In the genomic region with DNA sequence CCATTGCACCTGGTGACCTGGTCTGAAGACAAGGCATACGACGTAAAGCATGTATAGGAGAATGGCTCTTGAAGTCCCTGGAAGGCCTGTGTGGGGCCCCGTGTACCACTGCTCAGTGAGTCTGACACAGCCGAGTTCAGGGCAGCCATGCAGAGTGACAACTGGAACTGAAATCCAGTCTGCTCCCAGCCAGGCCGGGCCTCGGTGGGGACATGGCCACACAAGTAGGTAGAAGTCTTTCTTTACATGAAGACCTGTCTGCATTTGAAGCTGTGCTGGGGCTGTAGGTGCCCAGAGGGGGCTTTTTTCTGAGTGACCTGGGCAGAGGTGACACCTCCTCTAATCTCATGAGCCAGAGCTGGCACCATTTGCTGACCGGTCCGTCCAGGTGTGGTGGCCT, we compare ENCODE assay signal across 31 cellular contexts. TPM values are rescaled to one million over a fixed set of nuclear protein-coding genes. Genes with fewer than 3 reads are reported as not detected.
A peak's percentile ranks its signal among the peaks of the same experiment; 100 is the strongest.
DNase-seq lines count a peak whose midpoint lies in the region; ATAC-seq and TF ChIP-seq lines count a peak whose summit lies in the region.
"Had no signal": no experiment of that assay in that cellular context is flagged by ENCODE, and none has a peak within 500 bp of the region (broad histone marks: within the 10 kb centered on the region; RNA-seq: fewer than 3 reads in every experiment).

No MANE protein-coding gene starts in this region.

- TF ChIP-seq RAD21 in SK-N-SH (IDR thresholded peaks at IDR 0.05; ENCODE audit: low read length), result no peak

- no peak for TF ChIP-seq POLR2A in tibial nerve (IDR thresholded peaks at IDR 0.05)

- no peaks in the 10 kb centered on the region for H3K27me3 ChIP-seq in left ventricle myocardium inferior (ENCODE audit: low read depth)
- no peaks in the 10 kb centered on the region for H3K27me3 ChIP-seq in tibial nerve
- no peaks in the 10 kb centered on the region for H3K27me3 ChIP-seq in SK-N-SH (ENCODE audit: insufficient read depth)
- H3K27me3 ChIP-seq: BE2C, MG63 had no signal

- H3K36me3 ChIP-seq in left ventricle myocardium inferior, result peaks cover 46% of the 10 kb centered on the region
- peaks cover 0 to 23% (median 0%) of the 10 kb centered on the region in 3 donors for H3K36me3 ChIP-seq in tibial nerve
- no peaks in the 10 kb centered on the region for H3K36me3 ChIP-seq in SK-N-SH (replicated peaks in 1 of 2; ENCODE audit: control insufficient read depth in 1 of 2, insufficient read depth in 2 of 2, low read length in 1 of 2)
- H3K36me3 ChIP-seq: BE2C, HAP-1, MG63 had no signal

- no peaks in the 10 kb centered on the region for H3K9me3 Mint-ChIP-seq in activated T-helper 17 cell treated with anti-CD3 and anti-CD28 coated beads, Interleukin-2, amount 50 U/mL, for 72 hours
- H3K9me3 Mint-ChIP-seq: CD8-positive, alpha-beta memory T cell; GM23338 had no signal

- no peak overlapping the region for H3K9ac ChIP-seq in SK-N-SH

- TF ChIP-seq CTCF in left ventricle myocardium inferior (IDR thresholded peaks at IDR 0.05; ENCODE audit: borderline replicate concordance) (no peak), coronary artery (IDR thresholded peaks at IDR 0.05) (no peak), tibial nerve (IDR thresholded peaks at IDR 0.05) (no peak), SK-N-SH (IDR thresholded peaks at IDR 0.05) (no peak)

- no peaks in the 10 kb centered on the region for H3K9me3 ChIP-seq in left ventricle myocardium inferior (replicated peaks)
- no peaks in the 10 kb centered on the region for H3K9me3 ChIP-seq in tibial nerve
- H3K9me3 ChIP-seq in SK-N-SH, result no peaks in the 10 kb centered on the region
- H3K9me3 ChIP-seq: BE2C, HAP-1, MG63 had no signal

- 85 to 87% methylated on average over 6 to 8 of the region's 8 CpGs for WGBS in tibial nerve, 2 donors
- 60% methylated on average over 4 of the region's 8 CpGs for WGBS in SK-N-SH (ENCODE audit: low lambda C conversion rate)

- no peak for ATAC-seq in Right ventricle myocardium inferior
- no peak for ATAC-seq in activated T-helper 17 cell treated with anti-CD3 and anti-CD28 coated beads, Interleukin-2, amount 50 U/mL, for 72 hours (replicated peaks)
- ATAC-seq: GM12878, GM23338, Panc1 had no signal

- no peaks in the 10 kb centered on the region for H3K9me2 ChIP-seq in SK-N-SH

- H3K4me3 Mint-ChIP-seq in activated T-helper 17 cell treated with anti-CD3 and anti-CD28 coated beads, Interleukin-2, amount 50 U/mL, for 72 hours, result no peak overlapping the region
- H3K4me3 Mint-ChIP-seq: CD14-positive monocyte; CD8-positive, alpha-beta memory T cell; GM23338; HFFc6 had no signal

- no peaks in the 10 kb centered on the region for H3K79me2 ChIP-seq in SK-N-SH (ENCODE audit: insufficient read depth)

- H3F3A ChIP-seq in SK-N-SH (replicated peaks; ENCODE audit: insufficient read depth), result no peaks in the 10 kb centered on the region

- H3K27ac ChIP-seq in left ventricle myocardium inferior (replicated peaks) (no peak overlapping the region), coronary artery (peak overlapping the region in 1 of 2 donors; percentile 43), tibial nerve (peak overlapping the region in 3 of 4 donors; percentile 28 to 72 (median 59)), SK-N-SH (ENCODE audit: low read depth in 2 of 2, low read length in 1 of 2) (no peak overlapping the region)
- H3K27ac ChIP-seq: RWPE1 had no signal

- no peak overlapping the region for H3K4me2 ChIP-seq in SK-N-SH
- H3K4me2 ChIP-seq: GM23338 had no signal

- POLR2A ChIA-PET in SK-N-SH (lab: Yijun Ruan, JAX), result no interaction called here

- H3K4me1 Mint-ChIP-seq in activated T-helper 17 cell treated with anti-CD3 and anti-CD28 coated beads, Interleukin-2, amount 50 U/mL, for 72 hours, result no peaks in the 10 kb centered on the region
- H3K4me1 Mint-ChIP-seq: CD14-positive monocyte, GM23338 had no signal

- no peaks in the 10 kb centered on the region for H3K36me3 Mint-ChIP-seq in activated T-helper 17 cell treated with anti-CD3 and anti-CD28 coated beads, Interleukin-2, amount 50 U/mL, for 72 hours (ENCODE audit: low read depth)
- H3K36me3 Mint-ChIP-seq: CD8-positive, alpha-beta memory T cell had no signal

- H3K27me3 Mint-ChIP-seq in activated T-helper 17 cell treated with anti-CD3 and anti-CD28 coated beads, Interleukin-2, amount 50 U/mL, for 72 hours, result peaks cover 51% of the 10 kb centered on the region

- no peaks in the 10 kb centered on the region for H4K20me1 ChIP-seq in SK-N-SH (ENCODE audit: insufficient read depth)

- TF ChIP-seq EP300 in tibial nerve (IDR thresholded peaks at IDR 0.05), result no peak
- TF ChIP-seq EP300 in SK-N-SH (IDR thresholded peaks at IDR 0.05; ENCODE audit: borderline replicate concordance in 1 of 2, low read depth in 1 of 2, low read length in 1 of 2), result no peak

- intact Hi-C loops in Right ventricle myocardium inferior (cut with DNase I), result no loop called here
- intact Hi-C loops in left ventricle myocardium inferior (cut with micrococcal nuclease), result no loop called here

- CTCF ChIA-PET in SK-N-SH (lab: Yijun Ruan, JAX), result interaction anchor here (0.7 to 1.4 kb wide), 2 partner anchors 15 to 28 kb away, joined by 3 read pairs; no protein-coding TSS in a partner anchor

- H3K27ac Mint-ChIP-seq in activated T-helper 17 cell treated with anti-CD3 and anti-CD28 coated beads, Interleukin-2, amount 50 U/mL, for 72 hours, result no peak overlapping the region
- H3K27ac Mint-ChIP-seq: CD14-positive monocyte; CD8-positive, alpha-beta memory T cell; GM23338; HFFc6 had no signal

- DNase-seq in Right ventricle myocardium inferior (ENCODE audit: missing footprints) (peak; percentile 64), left ventricle myocardium inferior (no peak), coronary artery (ENCODE audit: low spot score) (peak; percentile 69), mesenteric fat pad (ENCODE audit: low spot score) (peak; percentile 87), tibial nerve (ENCODE audit: low spot score in 2 of 2) (no peak), SK-N-SH (no peak)
- DNase-seq in activated CD4-positive, alpha-beta T cell treated with anti-CD3 and anti-CD28 coated beads for 48 hours, result no peak
- DNase-seq: 8988T, ACHN, BE2C, DMS 273 treated with DMSO at 0.1 percent for 48 hours, DMS79, EL, GDM1, HFFc6, KG1, MG63, NCI-H1105 treated with DMSO at 0.1 percent for 48 hours, NCI-H146, NCI-H2029 treated with DMSO at 0.1 percent for 48 hours, NCI-H2227 treated with DMSO at 0.1 percent for 48 hours, NCI-H69, SIG-M5 had no signal

- peaks cover 11% of the 10 kb centered on the region for H3K4me1 ChIP-seq in left ventricle myocardium inferior
- peaks cover 0 to 20% (median 0%) of the 10 kb centered on the region in 4 donors for H3K4me1 ChIP-seq in tibial nerve
- H3K4me1 ChIP-seq in SK-N-SH (ENCODE audit: control insufficient read depth in 1 of 2, insufficient read depth in 2 of 2, low read depth in 1 of 2, low read length in 1 of 2), result no peaks in the 10 kb centered on the region; a peak in 1 of 4 replicates
- H3K4me1 ChIP-seq: BE2C, HAP-1 had no signal

- H2AFZ ChIP-seq in SK-N-SH (ENCODE audit: low read depth), result no peak overlapping the region
- H2AFZ ChIP-seq: GM23338 had no signal

- H3K4me3 ChIP-seq in left ventricle myocardium inferior, result no peak overlapping the region
- H3K4me3 ChIP-seq in coronary artery, result no peak overlapping the region
- H3K4me3 ChIP-seq in tibial nerve, result no peak overlapping the region
- no peak overlapping the region for H3K4me3 ChIP-seq in SK-N-SH (ENCODE audit: low read depth in 2 of 2, low read length in 1 of 2)
- H3K4me3 ChIP-seq: GM12878, GM23338, HAP-1, MG63 had no signal

TF ChIP-seq in SK-N-SH, 30 proteins besides CTCF, POLR2A, EP300 and RAD21 (continues in another document):
- TF ChIP-seq, protein P1, sequence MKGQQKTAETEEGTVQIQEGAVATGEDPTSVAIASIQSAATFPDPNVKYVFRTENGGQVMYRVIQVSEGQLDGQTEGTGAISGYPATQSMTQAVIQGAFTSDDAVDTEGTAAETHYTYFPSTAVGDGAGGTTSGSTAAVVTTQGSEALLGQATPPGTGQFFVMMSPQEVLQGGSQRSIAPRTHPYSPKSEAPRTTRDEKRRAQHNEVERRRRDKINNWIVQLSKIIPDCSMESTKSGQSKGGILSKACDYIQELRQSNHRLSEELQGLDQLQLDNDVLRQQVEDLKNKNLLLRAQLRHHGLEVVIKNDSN (IDR thresholded peaks at IDR 0.05; ENCODE audit: borderline replicate concordance, low read depth), result no peak
- TF ChIP-seq YY1 (IDR thresholded peaks at IDR 0.05; ENCODE audit: low read depth) (no peak), JUND (IDR thresholded peaks at IDR 0.05) (no peak), MXI1 (IDR thresholded peaks at IDR 0.05; ENCODE audit: low read depth, low read length) (no peak), EZH2phosphoT487 (IDR thresholded peaks at IDR 0.05; ENCODE audit: borderline replicate concordance, low read depth) (no peak), FOXJ3 (CRISPR knock-in tag; IDR thresholded peaks at IDR 0.05) (no peak), NFIC (IDR thresholded peaks at IDR 0.05; ENCODE audit: borderline replicate concordance) (no peak), TAF1 (IDR thresholded peaks at IDR 0.05; ENCODE audit: borderline replicate concordance, low read depth, low read length) (no peak), RXRA (IDR thresholded peaks at IDR 0.05; ENCODE audit: borderline replicate concordance, low read depth) (no peak), FOXM1 (IDR thresholded peaks at IDR 0.05; ENCODE audit: low read depth) (no peak), SIN3A (IDR thresholded peaks at IDR 0.05; ENCODE audit: borderline replicate concordance, low read depth, low read length) (no peak), TCF12 (IDR thresholded peaks at IDR 0.05) (no peak)
- TF ChIP-seq, protein P2, sequence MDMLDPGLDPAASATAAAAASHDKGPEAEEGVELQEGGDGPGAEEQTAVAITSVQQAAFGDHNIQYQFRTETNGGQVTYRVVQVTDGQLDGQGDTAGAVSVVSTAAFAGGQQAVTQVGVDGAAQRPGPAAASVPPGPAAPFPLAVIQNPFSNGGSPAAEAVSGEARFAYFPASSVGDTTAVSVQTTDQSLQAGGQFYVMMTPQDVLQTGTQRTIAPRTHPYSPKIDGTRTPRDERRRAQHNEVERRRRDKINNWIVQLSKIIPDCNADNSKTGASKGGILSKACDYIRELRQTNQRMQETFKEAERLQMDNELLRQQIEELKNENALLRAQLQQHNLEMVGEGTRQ (IDR thresholded peaks at IDR 0.05; ENCODE audit: borderline replicate concordance, low read depth, low read length), result no peak
- TF ChIP-seq, protein P3, sequence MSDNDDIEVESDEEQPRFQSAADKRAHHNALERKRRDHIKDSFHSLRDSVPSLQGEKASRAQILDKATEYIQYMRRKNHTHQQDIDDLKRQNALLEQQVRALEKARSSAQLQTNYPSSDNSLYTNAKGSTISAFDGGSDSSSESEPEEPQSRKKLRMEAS (IDR thresholded peaks at IDR 0.05; ENCODE audit: low read depth), result no peak

RNA-seq across cellular contexts. Expression of a gene that starts 35.7 kb away (rescaled TPM):
- total RNA-seq in Right ventricle myocardium inferior (89.1 TPM), left ventricle myocardium inferior (99.5 TPM), mesenteric fat pad (28.5 TPM), tibial nerve (100 to 1,000 TPM in 3 of 4 donors, 10 to 100 TPM in 1; 99.0 to 179 (median 125) TPM)
- not detected in 2 replicates for polyA plus RNA-seq in SK-N-SH (2012; rRNA removed)
- not detected in 2 replicates for polyA plus RNA-seq in SK-N-SH (2012; cell fraction: cytosol; rRNA removed)
- polyA plus RNA-seq in SK-N-SH (2012; cell fraction: nucleus; rRNA removed), result not detected in 2 replicates
- 1 to 10 TPM in 1 of 2 donors, not detected in 1; 2.7 TPM for total RNA-seq in activated T-helper 17 cell treated with anti-CD3 and anti-CD28 coated beads, Interleukin-2, amount 50 U/mL, for 72 hours
- total RNA-seq: HFFc6 had no signal
- polyA plus RNA-seq: CD8-positive, alpha-beta memory T cell; GM23338 had no signal

Comparison
In these comparisons a context has a peak if more than half of its experiments do, and no peak if none do; other contexts are left out.
1. DNase-seq: peak in Right ventricle myocardium inferior (single experiment), coronary artery (single experiment) and mesenteric fat pad (single experiment); none in left ventricle myocardium inferior (single experiment), tibial nerve (0 of 2), SK-N-SH (single experiment) and activated CD4-positive, alpha-beta T cell treated with anti-CD3 and anti-CD28 coated beads for 48 hours (single experiment).
2. H3K27ac ChIP-seq: peak in tibial nerve (3 of 4); none in left ventricle myocardium inferior (single experiment) and SK-N-SH (0 of 2).